In the genomic region with DNA sequence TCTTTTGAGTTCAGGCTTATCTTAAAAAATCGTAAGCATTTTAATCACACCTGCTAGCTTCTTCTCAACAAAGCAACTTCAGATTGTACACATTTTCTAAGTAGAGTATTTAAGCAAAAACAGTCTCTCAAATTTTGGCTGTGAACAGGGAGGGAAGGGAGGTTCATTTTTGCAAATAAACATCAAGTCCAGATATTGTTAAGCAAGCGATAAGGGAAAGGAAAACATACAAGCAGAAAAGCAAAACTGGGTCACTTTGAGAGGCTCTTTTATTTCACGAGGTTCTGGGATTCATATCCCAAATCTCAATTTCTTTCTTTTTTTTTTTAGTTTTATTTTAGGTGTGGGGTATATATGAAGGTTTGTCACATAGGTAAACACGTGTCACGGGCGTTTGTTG, we compare ENCODE assay signal across 1 cellular context.
TF ChIP-seq lines count a peak whose summit lies in the region.

No MANE protein-coding gene starts in this region.

TF ChIP-seq in WTC11, 78 proteins besides CTCF, POLR2A, EP300 and RAD21 (continued from another document):
- TF ChIP-seq, protein P1, sequence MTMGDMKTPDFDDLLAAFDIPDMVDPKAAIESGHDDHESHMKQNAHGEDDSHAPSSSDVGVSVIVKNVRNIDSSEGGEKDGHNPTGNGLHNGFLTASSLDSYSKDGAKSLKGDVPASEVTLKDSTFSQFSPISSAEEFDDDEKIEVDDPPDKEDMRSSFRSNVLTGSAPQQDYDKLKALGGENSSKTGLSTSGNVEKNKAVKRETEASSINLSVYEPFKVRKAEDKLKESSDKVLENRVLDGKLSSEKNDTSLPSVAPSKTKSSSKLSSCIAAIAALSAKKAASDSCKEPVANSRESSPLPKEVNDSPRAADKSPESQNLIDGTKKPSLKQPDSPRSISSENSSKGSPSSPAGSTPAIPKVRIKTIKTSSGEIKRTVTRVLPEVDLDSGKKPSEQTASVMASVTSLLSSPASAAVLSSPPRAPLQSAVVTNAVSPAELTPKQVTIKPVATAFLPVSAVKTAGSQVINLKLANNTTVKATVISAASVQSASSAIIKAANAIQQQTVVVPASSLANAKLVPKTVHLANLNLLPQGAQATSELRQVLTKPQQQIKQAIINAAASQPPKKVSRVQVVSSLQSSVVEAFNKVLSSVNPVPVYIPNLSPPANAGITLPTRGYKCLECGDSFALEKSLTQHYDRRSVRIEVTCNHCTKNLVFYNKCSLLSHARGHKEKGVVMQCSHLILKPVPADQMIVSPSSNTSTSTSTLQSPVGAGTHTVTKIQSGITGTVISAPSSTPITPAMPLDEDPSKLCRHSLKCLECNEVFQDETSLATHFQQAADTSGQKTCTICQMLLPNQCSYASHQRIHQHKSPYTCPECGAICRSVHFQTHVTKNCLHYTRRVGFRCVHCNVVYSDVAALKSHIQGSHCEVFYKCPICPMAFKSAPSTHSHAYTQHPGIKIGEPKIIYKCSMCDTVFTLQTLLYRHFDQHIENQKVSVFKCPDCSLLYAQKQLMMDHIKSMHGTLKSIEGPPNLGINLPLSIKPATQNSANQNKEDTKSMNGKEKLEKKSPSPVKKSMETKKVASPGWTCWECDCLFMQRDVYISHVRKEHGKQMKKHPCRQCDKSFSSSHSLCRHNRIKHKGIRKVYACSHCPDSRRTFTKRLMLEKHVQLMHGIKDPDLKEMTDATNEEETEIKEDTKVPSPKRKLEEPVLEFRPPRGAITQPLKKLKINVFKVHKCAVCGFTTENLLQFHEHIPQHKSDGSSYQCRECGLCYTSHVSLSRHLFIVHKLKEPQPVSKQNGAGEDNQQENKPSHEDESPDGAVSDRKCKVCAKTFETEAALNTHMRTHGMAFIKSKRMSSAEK (CRISPR knock-in tag; IDR thresholded peaks at IDR 0.05; ENCODE audit: borderline replicate concordance): no peak
- TF ChIP-seq ELF4 (CRISPR knock-in tag; IDR thresholded peaks at IDR 0.05; ENCODE audit: low read depth): no peak
- TF ChIP-seq SMAD3 (CRISPR knock-in tag; IDR thresholded peaks at IDR 0.05; ENCODE audit: borderline replicate concordance): no peak
- no peak for TF ChIP-seq OVOL2 (CRISPR knock-in tag; IDR thresholded peaks at IDR 0.05; ENCODE audit: borderline replicate concordance)
- TF ChIP-seq, protein P2, sequence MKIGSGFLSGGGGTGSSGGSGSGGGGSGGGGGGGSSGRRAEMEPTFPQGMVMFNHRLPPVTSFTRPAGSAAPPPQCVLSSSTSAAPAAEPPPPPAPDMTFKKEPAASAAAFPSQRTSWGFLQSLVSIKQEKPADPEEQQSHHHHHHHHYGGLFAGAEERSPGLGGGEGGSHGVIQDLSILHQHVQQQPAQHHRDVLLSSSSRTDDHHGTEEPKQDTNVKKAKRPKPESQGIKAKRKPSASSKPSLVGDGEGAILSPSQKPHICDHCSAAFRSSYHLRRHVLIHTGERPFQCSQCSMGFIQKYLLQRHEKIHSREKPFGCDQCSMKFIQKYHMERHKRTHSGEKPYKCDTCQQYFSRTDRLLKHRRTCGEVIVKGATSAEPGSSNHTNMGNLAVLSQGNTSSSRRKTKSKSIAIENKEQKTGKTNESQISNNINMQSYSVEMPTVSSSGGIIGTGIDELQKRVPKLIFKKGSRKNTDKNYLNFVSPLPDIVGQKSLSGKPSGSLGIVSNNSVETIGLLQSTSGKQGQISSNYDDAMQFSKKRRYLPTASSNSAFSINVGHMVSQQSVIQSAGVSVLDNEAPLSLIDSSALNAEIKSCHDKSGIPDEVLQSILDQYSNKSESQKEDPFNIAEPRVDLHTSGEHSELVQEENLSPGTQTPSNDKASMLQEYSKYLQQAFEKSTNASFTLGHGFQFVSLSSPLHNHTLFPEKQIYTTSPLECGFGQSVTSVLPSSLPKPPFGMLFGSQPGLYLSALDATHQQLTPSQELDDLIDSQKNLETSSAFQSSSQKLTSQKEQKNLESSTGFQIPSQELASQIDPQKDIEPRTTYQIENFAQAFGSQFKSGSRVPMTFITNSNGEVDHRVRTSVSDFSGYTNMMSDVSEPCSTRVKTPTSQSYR (CRISPR knock-in tag; IDR thresholded peaks at IDR 0.05): no peak
- no peak for TF ChIP-seq NFYB (CRISPR knock-in tag; conservative IDR thresholded peaks at IDR 0.05; ENCODE audit: low read depth)
- TF ChIP-seq, protein P3, sequence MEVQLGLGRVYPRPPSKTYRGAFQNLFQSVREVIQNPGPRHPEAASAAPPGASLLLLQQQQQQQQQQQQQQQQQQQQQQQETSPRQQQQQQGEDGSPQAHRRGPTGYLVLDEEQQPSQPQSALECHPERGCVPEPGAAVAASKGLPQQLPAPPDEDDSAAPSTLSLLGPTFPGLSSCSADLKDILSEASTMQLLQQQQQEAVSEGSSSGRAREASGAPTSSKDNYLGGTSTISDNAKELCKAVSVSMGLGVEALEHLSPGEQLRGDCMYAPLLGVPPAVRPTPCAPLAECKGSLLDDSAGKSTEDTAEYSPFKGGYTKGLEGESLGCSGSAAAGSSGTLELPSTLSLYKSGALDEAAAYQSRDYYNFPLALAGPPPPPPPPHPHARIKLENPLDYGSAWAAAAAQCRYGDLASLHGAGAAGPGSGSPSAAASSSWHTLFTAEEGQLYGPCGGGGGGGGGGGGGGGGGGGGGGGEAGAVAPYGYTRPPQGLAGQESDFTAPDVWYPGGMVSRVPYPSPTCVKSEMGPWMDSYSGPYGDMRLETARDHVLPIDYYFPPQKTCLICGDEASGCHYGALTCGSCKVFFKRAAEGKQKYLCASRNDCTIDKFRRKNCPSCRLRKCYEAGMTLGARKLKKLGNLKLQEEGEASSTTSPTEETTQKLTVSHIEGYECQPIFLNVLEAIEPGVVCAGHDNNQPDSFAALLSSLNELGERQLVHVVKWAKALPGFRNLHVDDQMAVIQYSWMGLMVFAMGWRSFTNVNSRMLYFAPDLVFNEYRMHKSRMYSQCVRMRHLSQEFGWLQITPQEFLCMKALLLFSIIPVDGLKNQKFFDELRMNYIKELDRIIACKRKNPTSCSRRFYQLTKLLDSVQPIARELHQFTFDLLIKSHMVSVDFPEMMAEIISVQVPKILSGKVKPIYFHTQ (CRISPR knock-in tag; IDR thresholded peaks at IDR 0.05): no peak
- TF ChIP-seq, protein P4, sequence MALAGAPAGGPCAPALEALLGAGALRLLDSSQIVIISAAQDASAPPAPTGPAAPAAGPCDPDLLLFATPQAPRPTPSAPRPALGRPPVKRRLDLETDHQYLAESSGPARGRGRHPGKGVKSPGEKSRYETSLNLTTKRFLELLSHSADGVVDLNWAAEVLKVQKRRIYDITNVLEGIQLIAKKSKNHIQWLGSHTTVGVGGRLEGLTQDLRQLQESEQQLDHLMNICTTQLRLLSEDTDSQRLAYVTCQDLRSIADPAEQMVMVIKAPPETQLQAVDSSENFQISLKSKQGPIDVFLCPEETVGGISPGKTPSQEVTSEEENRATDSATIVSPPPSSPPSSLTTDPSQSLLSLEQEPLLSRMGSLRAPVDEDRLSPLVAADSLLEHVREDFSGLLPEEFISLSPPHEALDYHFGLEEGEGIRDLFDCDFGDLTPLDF (CRISPR knock-in tag; IDR thresholded peaks at IDR 0.05): no peak
- TF ChIP-seq GRHL2 (CRISPR knock-in tag; IDR thresholded peaks at IDR 0.05; ENCODE audit: insufficient replicate concordance, severe bottlenecking): no peak
- TF ChIP-seq, protein P5, sequence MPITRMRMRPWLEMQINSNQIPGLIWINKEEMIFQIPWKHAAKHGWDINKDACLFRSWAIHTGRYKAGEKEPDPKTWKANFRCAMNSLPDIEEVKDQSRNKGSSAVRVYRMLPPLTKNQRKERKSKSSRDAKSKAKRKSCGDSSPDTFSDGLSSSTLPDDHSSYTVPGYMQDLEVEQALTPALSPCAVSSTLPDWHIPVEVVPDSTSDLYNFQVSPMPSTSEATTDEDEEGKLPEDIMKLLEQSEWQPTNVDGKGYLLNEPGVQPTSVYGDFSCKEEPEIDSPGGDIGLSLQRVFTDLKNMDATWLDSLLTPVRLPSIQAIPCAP (CRISPR knock-in tag; IDR thresholded peaks at IDR 0.05): no peak
